ENCODE assay signal across 19 cellular contexts in genomic region chr22:21043856-21044535, GRCh38. TPM values are rescaled to one million over a fixed set of nuclear protein-coding genes. Genes with fewer than 3 reads are reported as not detected.
DNase-seq lines count a peak whose midpoint lies in the region; ATAC-seq, FAIRE-seq and TF ChIP-seq lines count a peak whose summit lies in the region.
"Had no signal": no experiment of that assay in that cellular context is flagged by ENCODE, and none has a peak within 500 bp of the region (broad histone marks: within the 10 kb centered on the region; RNA-seq: fewer than 3 reads in every experiment).

No MANE protein-coding gene starts in this region.

- FAIRE-seq in astrocyte (lab: Jason Lieb, UNC) = no peak
- FAIRE-seq: frontal cortex, GM12892, HepG2 had no signal

- intact Hi-C loops in HCT116 (cut with micrococcal nuclease) (no loop called here), spleen (cut with DNase I; ENCODE audit: low total_unique reads) (no loop called here), sciatic nerve (cut with DNase I) (no loop called here)

- H3K27me3 Mint-ChIP-seq in astrocyte (ENCODE audit: low read depth, unreplicated experiment) = peaks cover 11% of the 10 kb centered on the region

- H3K9ac ChIP-seq in HCT116 (ENCODE audit: low read length) = no peak overlapping the region
- peak overlapping the region; percentile 31 for H3K9ac ChIP-seq in astrocyte (ENCODE audit: low read length)

- H3K4me1 Mint-ChIP-seq in astrocyte (ENCODE audit: low read depth, unreplicated experiment) = peaks cover 29% of the 10 kb centered on the region

- no peaks in the 10 kb centered on the region for H4K20me1 ChIP-seq in HCT116 (ENCODE audit: insufficient read depth)
- H4K20me1 ChIP-seq in astrocyte (ENCODE audit: insufficient read depth, low read length) = no peaks in the 10 kb centered on the region

- H3K27me3 ChIP-seq in HCT116 (ENCODE audit: insufficient read depth, low read length) (no peaks in the 10 kb centered on the region), astrocyte (ENCODE audit: insufficient read depth, low read length) (no peaks in the 10 kb centered on the region), spleen (replicated peaks in 1 of 7) (peaks cover 0 to 37% (median 0%) of the 10 kb centered on the region in 7 donors)
- H3K27me3 ChIP-seq: thyroid gland had no signal

- CTCF ChIA-PET in HCT116 (lab: Charles Lee) = interaction anchor here (0.6 kb wide), 1 partner anchor 158 kb away, joined by 4 read pairs; no protein-coding TSS in a partner anchor

- DNase-seq in HCT116 (ENCODE audit: low read depth, low spot score) (no peak), astrocyte (ENCODE audit: low read depth) (no peak), islet precursor cell (peak; percentile 40), spleen (peak; percentile 36), sciatic nerve (ENCODE audit: low spot score) (no peak)
- DNase-seq: activated CD4-positive, alpha-beta T cell treated with anti-CD3 and anti-CD28 coated beads, Interleukin-2, amount 50 U/mL, for 48 hours; CD4-positive, alpha-beta T cell; immature natural killer cell; NCI-H345; SIG-M5; stimulated activated CD4-positive, alpha-beta T cell treated with anti-CD3 and anti-CD28 coated beads, Interleukin-1b, Interleukin-23, amount 100 ng/mL, for 48 hours; thyroid gland had no signal

- no peak for TF ChIP-seq CTCF in HCT116 (IDR thresholded peaks at IDR 0.05 in 2 of 3, conservative IDR thresholded peaks at IDR 0.05 in 1 of 3; ENCODE audit: borderline replicate concordance in 1 of 3, insufficient read depth in 1 of 3, low read depth in 2 of 3, low read length in 2 of 3)
- no peak for TF ChIP-seq CTCF in astrocyte (IDR thresholded peaks at IDR 0.05; ENCODE audit: insufficient read depth, low read depth, low read length)
- TF ChIP-seq CTCF in spleen (IDR thresholded peaks at IDR 0.05 in 8 of 11, conservative IDR thresholded peaks at IDR 0.05 in 3 of 11) = no peak

- H3K79me2 ChIP-seq in HCT116 (ENCODE audit: insufficient read depth, low read length) (no peaks in the 10 kb centered on the region), astrocyte (ENCODE audit: insufficient read depth, low read length) (no peaks in the 10 kb centered on the region)

- H3K36me3 Mint-ChIP-seq in astrocyte (ENCODE audit: low read depth, unreplicated experiment) = peaks cover 2% of the 10 kb centered on the region
- H3K36me3 Mint-ChIP-seq: immature natural killer cell had no signal

- H3K27ac ChIP-seq in HCT116 (ENCODE audit: low read depth, low read length) (no peak overlapping the region), astrocyte (ENCODE audit: low read depth, low read length) (peak overlapping the region; percentile 26), spleen (peak overlapping the region in 4 of 8 donors; percentile 49 to 79 (median 66))
- H3K27ac ChIP-seq: thyroid gland had no signal

- POLR2A ChIA-PET in HCT116 (lab: Charles Lee) = no interaction called here

- 85 to 92% (median 86%) methylated on average over 11 to 15 of the region's 15 CpGs for WGBS in spleen, 5 donors

- H3K9me2 ChIP-seq in HCT116 (ENCODE audit: insufficient read depth) = no peaks in the 10 kb centered on the region

- no peak for TF ChIP-seq RAD21 in HCT116 (IDR thresholded peaks at IDR 0.05; ENCODE audit: low read depth)

- ATAC-seq in HCT116 (no peak), sciatic nerve (no peak), GM18868 (IDR thresholded peaks at IDR 0.05; ENCODE audit: unreplicated experiment) (no peak), GM19328 (IDR thresholded peaks at IDR 0.05; ENCODE audit: unreplicated experiment) (no peak)
- ATAC-seq: HepG2 had no signal

- TF ChIP-seq POLR2A in HCT116 (IDR thresholded peaks at IDR 0.05; ENCODE audit: borderline replicate concordance, extremely low read depth, insufficient read depth, insufficient read length) = no peak
- TF ChIP-seq POLR2A in spleen (IDR thresholded peaks at IDR 0.05) = no peak

- H3K9me3 Mint-ChIP-seq in astrocyte (ENCODE audit: unreplicated experiment) = no peaks in the 10 kb centered on the region
- H3K9me3 Mint-ChIP-seq: activated T-helper 2 cell treated with anti-CD3 and anti-CD28 coated beads, Interferon-gamma antibody, Interleukin-2, Interleukin-4, amounts not matched to agents 10 μg/mL and 5 μg/mL and 100 μg/mL, durations not matched to agents 14 hours and 24 hours and 36 hours; CD4-positive, alpha-beta T cell; immature natural killer cell had no signal

- H2AFZ ChIP-seq in HCT116 (ENCODE audit: low read depth, low read length, poor library complexity, severe bottlenecking) = no peak overlapping the region
- no peak overlapping the region for H2AFZ ChIP-seq in astrocyte (ENCODE audit: low read depth, low read length)

- H3K36me3 ChIP-seq in HCT116 (ENCODE audit: control insufficient read depth in 1 of 2, insufficient read depth in 2 of 2, low read length in 2 of 2) (no peaks in the 10 kb centered on the region), astrocyte (ENCODE audit: insufficient read depth, low read length) (no peaks in the 10 kb centered on the region), spleen (no peaks in the 10 kb centered on the region)
- H3K36me3 ChIP-seq: thyroid gland had no signal

- peaks cover 0 to 31% of the 10 kb centered on the region in 2 experiments; a peak in 2 of 4 replicates for H3K4me1 ChIP-seq in HCT116 (ENCODE audit: control insufficient read depth in 1 of 2, insufficient read depth in 2 of 2, low read length in 2 of 2)
- peaks cover 30% of the 10 kb centered on the region for H3K4me1 ChIP-seq in astrocyte (ENCODE audit: insufficient read depth, low read length)
- H3K4me1 ChIP-seq in spleen = peaks cover 11 to 34% (median 29%) of the 10 kb centered on the region in 6 donors

- peak overlapping the region; percentile 47 for H3K27ac Mint-ChIP-seq in astrocyte (ENCODE audit: unreplicated experiment)
- H3K27ac Mint-ChIP-seq: activated T-helper 2 cell treated with anti-CD3 and anti-CD28 coated beads, Interferon-gamma antibody, Interleukin-2, Interleukin-4, amounts not matched to agents 10 μg/mL and 5 μg/mL and 100 μg/mL, durations not matched to agents 14 hours and 24 hours and 36 hours; CD4-positive, alpha-beta T cell had no signal

- no TSS peak for BruUV-seq in HCT116 (replicated peaks; lab: Mats Ljungman, UMichigan)

- H3K4me3 ChIP-seq in HCT116 (replicated peaks in 1 of 2; ENCODE audit: low read depth in 1 of 2, low read length in 2 of 2) (no peak overlapping the region), astrocyte (ENCODE audit: insufficient read depth, low read depth, low read length) (no peak overlapping the region), spleen (peak overlapping the region in 2 of 8 donors; percentile 38 to 55)
- H3K4me3 ChIP-seq: mucosa of descending colon, thyroid gland had no signal

- no peaks in the 10 kb centered on the region for H3K9me3 ChIP-seq in HCT116 (ENCODE audit: control insufficient read depth in 1 of 2, insufficient read depth in 1 of 2, low read depth in 1 of 2, low read length in 2 of 2)
- no peaks in the 10 kb centered on the region for H3K9me3 ChIP-seq in astrocyte (ENCODE audit: insufficient read depth, low read depth, low read length)
- H3K9me3 ChIP-seq in spleen = no peaks in the 10 kb centered on the region
- H3K9me3 ChIP-seq: mucosa of descending colon, thyroid gland had no signal

- H3K4me2 ChIP-seq in HCT116 (ENCODE audit: low read length) = 0 out of 2 replicates have a peak overlapping the region, but pooled peaks have one; percentile 4
- H3K4me2 ChIP-seq in astrocyte (ENCODE audit: low read length) = peak overlapping the region; percentile 95

- H3K4me3 Mint-ChIP-seq in astrocyte (ENCODE audit: unreplicated experiment) = no peak overlapping the region
- H3K4me3 Mint-ChIP-seq: CD4-positive, alpha-beta T cell had no signal

- RAD21 ChIA-PET in HCT116 (lab: Charles Lee; ENCODE audit: low non-redundant PET in 1 of 2, low total read pairs in 2 of 2, uncharacterized antibody in 2 of 2, unreplicated experiment in 2 of 2) = no interaction called here

TF ChIP-seq in HCT116, 20 proteins besides CTCF, POLR2A, EP300 and RAD21 (continues in another document):
- TF ChIP-seq CBX3 (IDR thresholded peaks at IDR 0.05; ENCODE audit: low read depth) = no peak
- no peak for TF ChIP-seq EZH2phosphoT487 (IDR thresholded peaks at IDR 0.05; ENCODE audit: borderline replicate concordance)
- TF ChIP-seq SIN3A (IDR thresholded peaks at IDR 0.05; ENCODE audit: low read depth) = no peak
- TF ChIP-seq ATF3 (IDR thresholded peaks at IDR 0.05) = no peak
- TF ChIP-seq FOSL1 (IDR thresholded peaks at IDR 0.05; ENCODE audit: low read depth) = no peak
- no peak for TF ChIP-seq EZH2 (IDR thresholded peaks at IDR 0.05)
- no peak for TF ChIP-seq ZFX (IDR thresholded peaks at IDR 0.05)
- TF ChIP-seq MAX (IDR thresholded peaks at IDR 0.05) = no peak
- no peak for TF ChIP-seq POLR2AphosphoS5 (IDR thresholded peaks at IDR 0.05; ENCODE audit: low read depth, low read length)

RNA-seq across cellular contexts. Expression of gene LRRC74B, which starts 1.8 kb away (rescaled TPM):
- not detected for total RNA-seq in HCT116 (2021; ENCODE audit: unreplicated experiment)
- not detected in 2 replicates for polyA plus RNA-seq in HCT116 (2012)
- total RNA-seq in astrocyte = 0.19 TPM in 1 of 2 replicates, not detected in the other
- not detected for total RNA-seq in spleen
- polyA plus RNA-seq in spleen = under 1 TPM in 1 of 3 donors, not detected in 2; 0.03 TPM
- not detected for total RNA-seq in sciatic nerve
- total RNA-seq: activated T-helper 2 cell treated with anti-CD3 and anti-CD28 coated beads, Interferon-gamma antibody, Interleukin-2, Interleukin-4, amounts not matched to agents 10 μg/mL and 5 μg/mL and 100 μg/mL, durations not matched to agents 14 hours and 24 hours and 36 hours; CD4-positive, alpha-beta T cell; HepG2; thyroid gland had no signal
- polyA plus RNA-seq: HepG2, immature natural killer cell had no signal

RNA-seq across cellular contexts. Expression of gene SLC7A4, which starts 11.6 kb away (rescaled TPM):
- total RNA-seq in HCT116 (2021; ENCODE audit: unreplicated experiment) (not detected), astrocyte (0.31 and 0.93 TPM in 2 replicates), spleen (under 1 TPM in 4 of 7 donors, not detected in 3; 0.13 to 0.95 (median 0.30) TPM), sciatic nerve (0.89 TPM)
- not detected in 2 replicates for polyA plus RNA-seq in HCT116 (2012)
- under 1 TPM; 0.11 to 0.42 (median 0.29) TPM for polyA plus RNA-seq in spleen
- total RNA-seq: CD4-positive, alpha-beta T cell; HepG2 had no signal
- polyA plus RNA-seq: HepG2, immature natural killer cell had no signal

RNA-seq across cellular contexts. Expression of gene P2RX6, which starts 29.0 kb away (rescaled TPM):
- total RNA-seq in HCT116 (2021; ENCODE audit: unreplicated experiment) (0.20 TPM), astrocyte (0.22 and 0.45 TPM in 2 replicates), spleen (10 to 100 TPM in 2 of 7 donors, 1 to 10 TPM in 5; 3.2 to 14.4 (median 4.5) TPM), sciatic nerve (2.3 TPM)
- 0.04 and 0.07 TPM in 2 replicates for polyA plus RNA-seq in HCT116 (2012)
- polyA plus RNA-seq in spleen = 1 to 10 TPM in 2 of 3 donors, under 1 TPM in 1; 0.86 to 5.6 (median 2.7) TPM
- polyA plus RNA-seq: immature natural killer cell had no signal

RNA-seq across cellular contexts. Expression of gene THAP7, which starts 42.1 kb away (rescaled TPM):
- 27.7 TPM for total RNA-seq in HCT116 (2021; ENCODE audit: unreplicated experiment)
- 21.6 and 25.5 TPM in 2 replicates for polyA plus RNA-seq in HCT116 (2012)
- total RNA-seq in astrocyte = 12.1 and 12.2 TPM in 2 replicates
- total RNA-seq in spleen = 10 to 100 TPM; 16.7 to 38.7 (median 26.5) TPM
- 10 to 100 TPM; 31.8 to 53.3 (median 47.5) TPM for polyA plus RNA-seq in spleen
- 21.9 TPM for total RNA-seq in sciatic nerve

Comparison
In these comparisons a context has a peak if more than half of its experiments do, and no peak if none do; other contexts are left out.
1. DNase-seq: peak in islet precursor cell (single experiment) and spleen (single experiment); none in HCT116 (single experiment), astrocyte (single experiment) and sciatic nerve (single experiment).